In the genomic region with DNA sequence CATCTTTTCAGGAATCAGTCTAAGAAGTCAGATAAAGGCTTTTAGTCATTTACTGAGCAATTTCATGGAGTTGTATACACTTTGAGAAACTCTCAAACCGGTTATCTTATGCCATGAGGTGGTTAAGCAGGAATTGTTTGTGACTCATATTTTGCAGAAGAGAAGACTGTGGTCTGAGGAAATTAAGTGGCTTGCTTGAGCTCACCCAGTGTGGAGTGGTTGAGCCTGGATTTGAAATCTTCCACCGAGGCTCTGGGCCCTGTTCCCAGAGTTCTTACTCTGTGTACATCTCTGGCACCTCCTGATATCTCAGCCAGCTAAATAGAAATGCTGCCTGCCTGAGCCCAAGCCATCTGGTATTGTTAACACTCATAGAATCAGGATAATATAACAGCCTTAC, we compare ENCODE assay signal across 1 cellular context.
TF ChIP-seq lines count a peak whose summit lies in the region.

No MANE protein-coding gene starts in this region.

TF ChIP-seq in SK-N-SH, 30 proteins besides CTCF, POLR2A, EP300 and RAD21 (continued from another document):
- TF ChIP-seq IRF3 (IDR thresholded peaks at IDR 0.05; ENCODE audit: low read depth, low read length) (no peak), SIN3A (IDR thresholded peaks at IDR 0.05; ENCODE audit: borderline replicate concordance, low read depth, low read length) (no peak), USF1 (IDR thresholded peaks at IDR 0.05; ENCODE audit: borderline replicate concordance, low read depth) (no peak), SMC3 (IDR thresholded peaks at IDR 0.05; ENCODE audit: low read depth, low read length) (no peak), TAF1 (IDR thresholded peaks at IDR 0.05; ENCODE audit: borderline replicate concordance, low read depth, low read length) (no peak), JUND (IDR thresholded peaks at IDR 0.05) (peak; percentile 58), MEF2A (IDR thresholded peaks at IDR 0.05; ENCODE audit: borderline replicate concordance, low read depth) (no peak), ELF1 (IDR thresholded peaks at IDR 0.05) (0 out of 2 replicates have a peak, but pooled peaks have one; percentile 11)
- TF ChIP-seq, protein P1, sequence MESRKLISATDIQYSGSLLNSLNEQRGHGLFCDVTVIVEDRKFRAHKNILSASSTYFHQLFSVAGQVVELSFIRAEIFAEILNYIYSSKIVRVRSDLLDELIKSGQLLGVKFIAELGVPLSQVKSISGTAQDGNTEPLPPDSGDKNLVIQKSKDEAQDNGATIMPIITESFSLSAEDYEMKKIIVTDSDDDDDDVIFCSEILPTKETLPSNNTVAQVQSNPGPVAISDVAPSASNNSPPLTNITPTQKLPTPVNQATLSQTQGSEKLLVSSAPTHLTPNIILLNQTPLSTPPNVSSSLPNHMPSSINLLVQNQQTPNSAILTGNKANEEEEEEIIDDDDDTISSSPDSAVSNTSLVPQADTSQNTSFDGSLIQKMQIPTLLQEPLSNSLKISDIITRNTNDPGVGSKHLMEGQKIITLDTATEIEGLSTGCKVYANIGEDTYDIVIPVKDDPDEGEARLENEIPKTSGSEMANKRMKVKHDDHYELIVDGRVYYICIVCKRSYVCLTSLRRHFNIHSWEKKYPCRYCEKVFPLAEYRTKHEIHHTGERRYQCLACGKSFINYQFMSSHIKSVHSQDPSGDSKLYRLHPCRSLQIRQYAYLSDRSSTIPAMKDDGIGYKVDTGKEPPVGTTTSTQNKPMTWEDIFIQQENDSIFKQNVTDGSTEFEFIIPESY (IDR thresholded peaks at IDR 0.05; ENCODE audit: borderline replicate concordance, low read depth), result no peak
- TF ChIP-seq, protein P2, sequence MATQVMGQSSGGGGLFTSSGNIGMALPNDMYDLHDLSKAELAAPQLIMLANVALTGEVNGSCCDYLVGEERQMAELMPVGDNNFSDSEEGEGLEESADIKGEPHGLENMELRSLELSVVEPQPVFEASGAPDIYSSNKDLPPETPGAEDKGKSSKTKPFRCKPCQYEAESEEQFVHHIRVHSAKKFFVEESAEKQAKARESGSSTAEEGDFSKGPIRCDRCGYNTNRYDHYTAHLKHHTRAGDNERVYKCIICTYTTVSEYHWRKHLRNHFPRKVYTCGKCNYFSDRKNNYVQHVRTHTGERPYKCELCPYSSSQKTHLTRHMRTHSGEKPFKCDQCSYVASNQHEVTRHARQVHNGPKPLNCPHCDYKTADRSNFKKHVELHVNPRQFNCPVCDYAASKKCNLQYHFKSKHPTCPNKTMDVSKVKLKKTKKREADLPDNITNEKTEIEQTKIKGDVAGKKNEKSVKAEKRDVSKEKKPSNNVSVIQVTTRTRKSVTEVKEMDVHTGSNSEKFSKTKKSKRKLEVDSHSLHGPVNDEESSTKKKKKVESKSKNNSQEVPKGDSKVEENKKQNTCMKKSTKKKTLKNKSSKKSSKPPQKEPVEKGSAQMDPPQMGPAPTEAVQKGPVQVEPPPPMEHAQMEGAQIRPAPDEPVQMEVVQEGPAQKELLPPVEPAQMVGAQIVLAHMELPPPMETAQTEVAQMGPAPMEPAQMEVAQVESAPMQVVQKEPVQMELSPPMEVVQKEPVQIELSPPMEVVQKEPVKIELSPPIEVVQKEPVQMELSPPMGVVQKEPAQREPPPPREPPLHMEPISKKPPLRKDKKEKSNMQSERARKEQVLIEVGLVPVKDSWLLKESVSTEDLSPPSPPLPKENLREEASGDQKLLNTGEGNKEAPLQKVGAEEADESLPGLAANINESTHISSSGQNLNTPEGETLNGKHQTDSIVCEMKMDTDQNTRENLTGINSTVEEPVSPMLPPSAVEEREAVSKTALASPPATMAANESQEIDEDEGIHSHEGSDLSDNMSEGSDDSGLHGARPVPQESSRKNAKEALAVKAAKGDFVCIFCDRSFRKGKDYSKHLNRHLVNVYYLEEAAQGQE (IDR thresholded peaks at IDR 0.05; ENCODE audit: low read depth, low read length), result no peak
- TF ChIP-seq, protein P3, sequence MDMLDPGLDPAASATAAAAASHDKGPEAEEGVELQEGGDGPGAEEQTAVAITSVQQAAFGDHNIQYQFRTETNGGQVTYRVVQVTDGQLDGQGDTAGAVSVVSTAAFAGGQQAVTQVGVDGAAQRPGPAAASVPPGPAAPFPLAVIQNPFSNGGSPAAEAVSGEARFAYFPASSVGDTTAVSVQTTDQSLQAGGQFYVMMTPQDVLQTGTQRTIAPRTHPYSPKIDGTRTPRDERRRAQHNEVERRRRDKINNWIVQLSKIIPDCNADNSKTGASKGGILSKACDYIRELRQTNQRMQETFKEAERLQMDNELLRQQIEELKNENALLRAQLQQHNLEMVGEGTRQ (IDR thresholded peaks at IDR 0.05; ENCODE audit: borderline replicate concordance, low read depth, low read length), result no peak
